In the genomic region with DNA sequence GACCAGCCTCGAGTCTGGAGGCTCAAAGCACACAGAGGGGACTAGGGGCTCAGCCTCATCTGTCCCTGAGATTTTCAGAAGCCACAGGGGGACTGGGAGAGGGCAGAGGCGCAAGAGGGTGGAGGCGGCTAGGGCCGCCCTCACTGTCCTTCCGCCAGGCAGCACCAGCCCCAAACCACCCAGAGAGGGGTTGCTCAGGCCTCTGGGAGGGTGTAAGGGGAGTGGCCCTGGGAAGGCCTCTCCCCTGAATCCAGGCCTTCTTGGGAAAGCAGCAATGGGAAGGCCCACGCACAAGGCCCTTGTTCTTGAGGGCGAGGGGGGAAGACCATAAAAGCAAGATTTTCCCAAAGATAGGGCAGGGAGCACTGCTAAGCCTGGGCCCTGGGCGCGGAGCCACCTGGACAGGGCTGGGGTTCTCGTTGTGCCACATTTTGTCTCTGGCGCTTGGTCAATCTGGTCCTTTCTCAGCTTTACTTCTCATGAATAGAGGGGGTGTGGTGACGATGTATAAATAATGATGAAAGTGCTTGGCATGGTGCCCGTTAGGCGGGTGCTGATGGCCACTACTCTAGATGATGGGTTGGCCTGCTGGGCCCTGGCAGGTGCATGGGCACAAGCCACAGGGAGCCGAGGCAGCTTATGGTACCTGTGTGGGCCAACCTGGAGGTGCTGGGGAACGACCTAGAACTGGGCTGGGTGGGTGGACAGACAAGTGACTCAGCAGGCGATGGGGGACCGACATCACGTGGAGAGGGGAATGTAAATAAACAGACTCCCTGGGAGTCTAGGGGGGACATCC, we compare ENCODE assay signal across 8 cellular contexts. TPM values are rescaled to one million over a fixed set of nuclear protein-coding genes. Genes with fewer than 3 reads are reported as not detected.
DNase-seq lines count a peak whose midpoint lies in the region; ATAC-seq and TF ChIP-seq lines count a peak whose summit lies in the region.

No MANE protein-coding gene starts in this region.

- no peak overlapping the region for H3K27ac ChIP-seq in CD8-positive, alpha-beta T cell (ENCODE audit: low read depth, low read length)
- no peak overlapping the region for H3K27ac ChIP-seq in A673 (ENCODE audit: low read depth, low read length, poor library complexity, severe bottlenecking)
- H3K27ac ChIP-seq in WERI-Rb-1, result no peak overlapping the region; the same call in 1 of the 2 replicates

- H3K9me3 Mint-ChIP-seq in CD8-positive, alpha-beta T cell, result no peaks in the 10 kb centered on the region

- H3K4me1 Mint-ChIP-seq in CD8-positive, alpha-beta T cell (ENCODE audit: low read depth), result peaks cover 40% of the 10 kb centered on the region

- H3K36me3 ChIP-seq in CD8-positive, alpha-beta T cell (ENCODE audit: insufficient read depth, low read length), result no peaks in the 10 kb centered on the region
- no peaks in the 10 kb centered on the region for H3K36me3 ChIP-seq in A673 (ENCODE audit: insufficient read depth, low read length, poor library complexity, severe bottlenecking)
- H3K36me3 ChIP-seq in WERI-Rb-1, result no peaks in the 10 kb centered on the region

- POLR2A ChIA-PET in CD8-positive, alpha-beta T cell (lab: Charles Lee), result interaction anchor here (0.6 to 0.7 kb wide), 2 partner anchors 64 to 89 kb away, joined by 3 read pairs; no protein-coding TSS in a partner anchor
- POLR2A ChIA-PET in A673 (lab: Charles Lee; ENCODE audit: low non-redundant PET), result no interaction called here

- H3K4me1 ChIP-seq in CD8-positive, alpha-beta T cell (ENCODE audit: insufficient read depth, low read length), result peaks cover 32% of the 10 kb centered on the region
- peaks cover 16% of the 10 kb centered on the region for H3K4me1 ChIP-seq in A673 (ENCODE audit: insufficient read depth, low read length, poor library complexity, severe bottlenecking)

- no peak for TF ChIP-seq CTCF in CD8-positive, alpha-beta T cell (IDR thresholded peaks at IDR 0.05)
- TF ChIP-seq CTCF in LNCaP clone FGC (IDR thresholded peaks at IDR 0.05; ENCODE audit: control insufficient read depth, extremely low read depth, insufficient read depth), result no peak
- no peak for TF ChIP-seq CTCF in A673 (conservative IDR thresholded peaks at IDR 0.05; ENCODE audit: low read depth, low read length)
- TF ChIP-seq CTCF in WERI-Rb-1 (IDR thresholded peaks at IDR 0.05; ENCODE audit: low read depth, low read length), result no peak

- H3K27me3 ChIP-seq in CD8-positive, alpha-beta T cell (ENCODE audit: insufficient read depth, low read length), result no peaks in the 10 kb centered on the region
- no peaks in the 10 kb centered on the region for H3K27me3 ChIP-seq in A673 (replicated peaks; ENCODE audit: insufficient read depth, low read depth, low read length, poor library complexity)
- no peaks in the 10 kb centered on the region for H3K27me3 ChIP-seq in WERI-Rb-1 (ENCODE audit: insufficient read depth, low read depth, severe bottlenecking)

- no peaks in the 10 kb centered on the region for H3K27me3 Mint-ChIP-seq in CD8-positive, alpha-beta T cell (ENCODE audit: low read depth)

- H3K4me3 ChIP-seq in CD8-positive, alpha-beta T cell (ENCODE audit: low read depth, low read length), result no peak overlapping the region
- no peak overlapping the region for H3K4me3 ChIP-seq in LNCaP clone FGC (ENCODE audit: low read depth, low read length)
- H3K4me3 ChIP-seq in A673 (ENCODE audit: low read depth, low read length, poor library complexity, severe bottlenecking), result no peak overlapping the region
- H3K4me3 ChIP-seq in WERI-Rb-1 (ENCODE audit: low read depth, low read length), result no peak overlapping the region

- BruUV-seq in A673 (replicated peaks; lab: Mats Ljungman, UMichigan), result no TSS peak

- intact Hi-C loops in CD8-positive, alpha-beta T cell (cut with DNase I, micrococcal nuclease), result loop anchor here (1.0 to 5.0 kb wide), 8 partner anchors 65 to 540 kb away; partner anchors contain the start of genes DNAJC5 (in 1 of the 2) and PTK6 (in 1 of the 2)
- intact Hi-C loops in A673 (cut with micrococcal nuclease; ENCODE audit: unreplicated experiment), result loop anchor here (5.0 to 10.0 kb wide), 2 partner anchors 200 to 437 kb away; partner anchors contain the start of gene PTK6

- H3K4me3 Mint-ChIP-seq in CD8-positive, alpha-beta T cell, result no peak overlapping the region

- H3K27ac Mint-ChIP-seq in CD8-positive, alpha-beta T cell, result peak overlapping the region; percentile 53

- H3K36me3 Mint-ChIP-seq in CD8-positive, alpha-beta T cell, result peaks cover 18% of the 10 kb centered on the region

- ATAC-seq in CD8-positive, alpha-beta T cell, result no peak
- ATAC-seq in left lobe of liver (peak; percentile 41), GM21390 (IDR thresholded peaks at IDR 0.05; ENCODE audit: unreplicated experiment) (no peak)

- DNase-seq in CD8-positive, alpha-beta T cell, result no peak
- DNase-seq in LNCaP clone FGC (ENCODE audit: low read depth) (peak; percentile 84), SHP77 treated with DMSO at 0.1 percent for 48 hours (lab: John Stamatoyannopoulos, UW) (peak; percentile 94), left lobe of liver (ENCODE audit: low spot score) (peak; percentile 86), A673 (ENCODE audit: low spot score) (no peak), WERI-Rb-1 (no peak), NCI-H2227 (lab: John Stamatoyannopoulos, UW; ENCODE audit: unreplicated experiment) (no peak)

- no peaks in the 10 kb centered on the region for H3K9me3 ChIP-seq in CD8-positive, alpha-beta T cell (ENCODE audit: low read length)
- H3K9me3 ChIP-seq in A673 (ENCODE audit: low read depth, low read length, poor library complexity, severe bottlenecking), result no peaks in the 10 kb centered on the region
- no peaks in the 10 kb centered on the region for H3K9me3 ChIP-seq in WERI-Rb-1 (ENCODE audit: severe bottlenecking)

- CTCF ChIA-PET in CD8-positive, alpha-beta T cell (lab: Charles Lee), result interaction anchor here (0.6 to 3.3 kb wide), 41 partner anchors 8 to 758 kb away, joined by 3 to 20 read pairs (median 4); partner anchors contain the start of genes ARFRP1, C20orf204, LIME1 and LKAAEAR1
- CTCF ChIA-PET in A673 (lab: Charles Lee), result interaction anchor here (0.5 to 1.4 kb wide), 6 partner anchors 20 to 601 kb away, joined by 3 to 6 read pairs (median 4); partner anchors contain the start of gene PTK6

RNA-seq across cellular contexts. Expression of gene SAMD10, which starts 4.8 kb away (rescaled TPM):
- 1 to 10 TPM; 7.3 to 8.6 TPM for total RNA-seq in CD8-positive, alpha-beta T cell
- 3.5 TPM for total RNA-seq in left lobe of liver
- 6.3 and 7.2 TPM in 2 replicates for total RNA-seq in A673 (2021)

RNA-seq across cellular contexts. Expression of gene ZNF512B, which starts 4.9 kb away (rescaled TPM):
- total RNA-seq in CD8-positive, alpha-beta T cell, result 10 to 100 TPM; 13.9 to 14.9 TPM
- total RNA-seq in left lobe of liver (21.4 TPM), A673 (2021) (28.9 and 30.8 TPM in 2 replicates)

RNA-seq across cellular contexts. Expression of gene PRPF6, which starts 6.3 kb away (rescaled TPM):
- 10 to 100 TPM; 51.6 to 51.9 TPM for total RNA-seq in CD8-positive, alpha-beta T cell
- total RNA-seq in left lobe of liver (24.2 TPM), A673 (2021) (86.3 and 93.2 TPM in 2 replicates)

RNA-seq across cellular contexts. Expression of gene UCKL1, which starts 18.4 kb away (rescaled TPM):
- 10 to 100 TPM; 29.6 to 33.7 TPM for total RNA-seq in CD8-positive, alpha-beta T cell
- 20.2 TPM for total RNA-seq in left lobe of liver
- total RNA-seq in A673 (2021), result 48.1 and 53.3 TPM in 2 replicates

Comparison
In these comparisons a context has a peak if more than half of its experiments do, and no peak if none do; other contexts are left out.
1. DNase-seq: peak in LNCaP clone FGC (single experiment), SHP77 treated with DMSO at 0.1 percent for 48 hours (single experiment) and left lobe of liver (single experiment); none in CD8-positive, alpha-beta T cell (0 of 7), A673 (single experiment), WERI-Rb-1 (single experiment) and NCI-H2227 (single experiment).